In the genomic region with DNA sequence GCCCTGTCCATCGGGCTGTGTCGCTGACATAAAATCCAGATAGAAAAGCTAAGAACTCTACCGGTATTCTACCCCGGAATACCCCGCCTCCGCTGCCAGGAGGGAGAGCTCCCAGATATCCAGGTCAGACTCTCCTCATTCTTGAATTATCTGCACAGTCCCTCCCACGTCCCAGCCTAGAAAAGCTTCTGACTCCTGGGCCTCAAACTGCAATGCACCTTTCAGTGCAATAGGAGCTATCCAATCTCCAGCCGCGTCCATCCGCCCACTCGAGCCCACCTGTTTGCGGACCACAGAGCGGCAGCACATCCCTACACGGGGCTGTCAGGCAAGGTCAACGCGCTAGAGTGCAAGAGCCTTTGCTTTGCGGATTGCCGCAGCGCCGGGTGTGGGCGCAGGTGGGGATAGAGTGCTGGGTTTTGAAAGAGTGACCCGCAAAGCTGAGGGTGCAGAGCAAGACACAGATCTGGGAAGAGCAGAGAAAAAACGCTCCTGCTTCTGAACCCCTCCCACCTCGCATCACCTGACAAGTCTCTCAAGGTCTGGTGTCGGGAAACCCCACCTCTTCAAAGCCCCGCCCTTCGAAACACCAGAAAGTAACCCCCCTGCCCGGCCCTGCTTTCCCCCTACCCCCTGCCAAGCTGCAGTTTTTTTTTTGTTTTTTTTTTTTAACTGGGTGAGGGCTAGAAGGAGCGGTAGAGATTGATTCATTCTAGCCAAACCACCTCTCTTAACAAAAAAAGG, we compare ENCODE assay signal across 8 cellular contexts. TPM values are rescaled to one million over a fixed set of nuclear protein-coding genes. Genes with fewer than 3 reads are reported as not detected.
DNase-seq lines count a peak whose midpoint lies in the region; ATAC-seq and TF ChIP-seq lines count a peak whose summit lies in the region.

No MANE protein-coding gene starts in this region.

- H3K4me1 ChIP-seq in Panc1 (ENCODE audit: control insufficient read depth, insufficient read depth, low read length): peaks cover 26% of the 10 kb centered on the region
- H3K4me1 ChIP-seq in fibroblast of lung (ENCODE audit: control insufficient read depth, extremely low read depth, insufficient read depth, low read length): peaks cover 9% of the 10 kb centered on the region
- H3K4me1 ChIP-seq in stomach: peaks cover 22 to 73% (median 55%) of the 10 kb centered on the region in 4 donors

- TF ChIP-seq CTCF in GM12865 (IDR thresholded peaks at IDR 0.05; ENCODE audit: insufficient read depth, low read depth, low read length, missing control alignments): no peak
- no peak for TF ChIP-seq CTCF in Panc1 (IDR thresholded peaks at IDR 0.05)
- peak in 1 of 2 donors; percentile 6 for TF ChIP-seq CTCF in fibroblast of lung (conservative IDR thresholded peaks at IDR 0.05 in 1 of 2, IDR thresholded peaks at IDR 0.05 in 1 of 2; ENCODE audit: low read depth in 1 of 2, low read length in 2 of 2)
- no peak for TF ChIP-seq CTCF in natural killer cell (IDR thresholded peaks at IDR 0.05)
- no peak for TF ChIP-seq CTCF in stomach (IDR thresholded peaks at IDR 0.05)

- H3K36me3 ChIP-seq in Panc1 (ENCODE audit: control insufficient read depth, insufficient read depth, low read length) (no peaks in the 10 kb centered on the region; the same call in none of the 2 replicates), fibroblast of lung (ENCODE audit: control insufficient read depth, insufficient read depth, low read length) (peaks cover 5% of the 10 kb centered on the region), stomach (peaks cover 9 to 47% (median 41%) of the 10 kb centered on the region in 4 donors)

- no peak for TF ChIP-seq POLR2A in stomach (IDR thresholded peaks at IDR 0.05)

- peak overlapping the region; percentile 96 for H3K4me3 Mint-ChIP-seq in natural killer cell

- H3K9ac ChIP-seq in fibroblast of lung (ENCODE audit: insufficient read depth, low read length): peak overlapping the region; percentile 96

- no peaks in the 10 kb centered on the region for H3K27me3 ChIP-seq in Panc1 (ENCODE audit: control insufficient read depth, insufficient read depth, low read length)
- H3K27me3 ChIP-seq in fibroblast of lung (ENCODE audit: control insufficient read depth, insufficient read depth, low read length): no peaks in the 10 kb centered on the region
- no peaks in the 10 kb centered on the region for H3K27me3 ChIP-seq in stomach

- ATAC-seq in Panc1: peak; percentile 46
- peak; percentile 46 to 69 (median 49) for ATAC-seq in natural killer cell
- ATAC-seq in GM21381 (IDR thresholded peaks at IDR 0.05; ENCODE audit: unreplicated experiment): no peak

- H3K36me3 Mint-ChIP-seq in natural killer cell: no peaks in the 10 kb centered on the region

- DNase-seq in GM12865 (ENCODE audit: low read depth) (peak; percentile 87), Panc1 (ENCODE audit: low read depth, low spot score) (no peak), fibroblast of lung (ENCODE audit: low read depth in 2 of 2) (peak; percentile 57 to 80), natural killer cell (peak; percentile 75), stomach (peak; percentile 78)
- peak; percentile 86 for DNase-seq in Jurkat, Clone E6-1 (ENCODE audit: low read depth, low spot score)
- peak; percentile 56 to 72 for DNase-seq in activated T-helper 1 cell treated with anti-CD3 and anti-CD28 coated beads, Interleukin-2, amount 50 U/mL, for 16 hours (ENCODE audit: low read depth in 1 of 2, low spot score in 1 of 2)

- H4K20me1 ChIP-seq in fibroblast of lung (ENCODE audit: control insufficient read depth, extremely low read depth, insufficient read depth, low read length): no peaks in the 10 kb centered on the region

- no peaks in the 10 kb centered on the region for H3K27me3 Mint-ChIP-seq in natural killer cell (ENCODE audit: low read depth in 2 of 2)

- peaks cover 34% of the 10 kb centered on the region for H3K79me2 ChIP-seq in fibroblast of lung (ENCODE audit: control insufficient read depth, insufficient read depth, low read length)

- H3K4me1 Mint-ChIP-seq in natural killer cell: peaks cover 33 to 68% of the 10 kb centered on the region in 2 donors

- H3K4me3 ChIP-seq in GM12865 (ENCODE audit: low read depth, low read length): peak overlapping the region; percentile 87
- H3K4me3 ChIP-seq in Jurkat, Clone E6-1 (ENCODE audit: low read length): peak overlapping the region; percentile 89
- H3K4me3 ChIP-seq in Panc1 (ENCODE audit: low read depth in 2 of 2, low read length in 2 of 2): peak overlapping the region; percentile 91 to 92
- peak overlapping the region; percentile 70 to 97 (median 89) for H3K4me3 ChIP-seq in fibroblast of lung (replicated peaks in 1 of 4; ENCODE audit: control extremely low read depth in 1 of 4, insufficient read depth in 1 of 4, low read depth in 3 of 4, low read length in 4 of 4)
- peak overlapping the region; percentile 64 to 96 (median 76) for H3K4me3 ChIP-seq in stomach

- H3K9me3 ChIP-seq in Panc1 (ENCODE audit: control insufficient read depth, insufficient read depth, low read depth, low read length) (no peaks in the 10 kb centered on the region), fibroblast of lung (ENCODE audit: control insufficient read depth, insufficient read depth, low read depth, low read length) (no peaks in the 10 kb centered on the region), stomach (no peaks in the 10 kb centered on the region)

- H3K27ac ChIP-seq in Panc1 (ENCODE audit: low read length) (peak overlapping the region; percentile 99), fibroblast of lung (ENCODE audit: insufficient read depth, low read length) (peak overlapping the region; percentile 98), stomach (peak overlapping the region; percentile 91 to 97 (median 97))

- WGBS in stomach, 5 donors: 3 to 7% (median 5%) methylated on average over 20 to 29 of the region's 29 CpGs

- peak overlapping the region; percentile 98 to 99 for H3K27ac Mint-ChIP-seq in natural killer cell

- intact Hi-C loops in Panc1 (cut with micrococcal nuclease; ENCODE audit: unreplicated experiment) (no loop called here), natural killer cell (cut with micrococcal nuclease) (loop anchor here (2.0 kb wide), 2 partner anchors 14 to 106 kb away; a partner anchor contains a TSS), stomach (cut with DNase I; ENCODE audit: low total_unique reads) (no loop called here)

- H3K4me2 ChIP-seq in fibroblast of lung (ENCODE audit: extremely low read depth, insufficient read depth, low read length): peak overlapping the region; percentile 82

- H2AFZ ChIP-seq in fibroblast of lung (ENCODE audit: low read length): no peak overlapping the region

- H3K9me3 Mint-ChIP-seq in natural killer cell: no peaks in the 10 kb centered on the region

- no peak for TF ChIP-seq EP300 in stomach (IDR thresholded peaks at IDR 0.05)

- CTCF ChIA-PET in Panc1 (lab: Charles Lee): interaction anchor here (0.7 to 1.1 kb wide), 2 partner anchors 62 to 78 kb away, joined by 3 read pairs; no protein-coding TSS in a partner anchor

- BruUV-seq in Panc1 (replicated peaks; lab: Mats Ljungman, UMichigan): no TSS peak

- in situ Hi-C loops in Panc1 (cut with HindIII; ENCODE audit: low pct_unique_long_range_greater_than_20kb, low sequenced_read_pairs): no loop called here

- POLR2A ChIA-PET in Panc1 (lab: Charles Lee): interaction anchor here (0.6 to 1.1 kb wide), 3 partner anchors 15 to 1342 kb away, joined by 5 to 10 read pairs (median 5); no protein-coding TSS in a partner anchor

RNA-seq across cellular contexts. Expression of a gene that starts 1.3 kb away (rescaled TPM):
- 12.3 TPM for polyA plus RNA-seq in Jurkat, Clone E6-1 (2012; ENCODE audit: insufficient read depth, insufficient read length)
- 246 TPM for total RNA-seq in Panc1 (2021; ENCODE audit: unreplicated experiment)
- 167 TPM for polyA plus RNA-seq in Panc1 (2012; ENCODE audit: insufficient read length)
- total RNA-seq in fibroblast of lung: 38.8 and 56.0 TPM in 2 replicates
- polyA plus RNA-seq in fibroblast of lung: 50.3 and 55.4 TPM in 2 replicates
- 62.8 and 67.0 TPM in 2 replicates for polyA plus RNA-seq in fibroblast of lung (2012)
- polyA minus RNA-seq in fibroblast of lung (ENCODE audit: low replicate concordance): 94.8 and 117 TPM in 2 replicates
- total RNA-seq in natural killer cell: 100 to 1,000 TPM; 404 to 457 (median 446) TPM
- total RNA-seq in stomach: 100 to 1,000 TPM in 2 of 5 donors, 10 to 100 TPM in 3; 29.0 to 242 (median 59.5) TPM
- polyA plus RNA-seq in stomach: 10 to 100 TPM; 17.0 to 53.5 (median 37.5) TPM

RNA-seq across cellular contexts. Expression of a gene that starts 5.0 kb away (rescaled TPM):
- 11.4 TPM for polyA plus RNA-seq in Jurkat, Clone E6-1 (2012; ENCODE audit: insufficient read depth, insufficient read length)
- total RNA-seq in Panc1 (2021; ENCODE audit: unreplicated experiment): 16.0 TPM
- polyA plus RNA-seq in Panc1 (2012; ENCODE audit: insufficient read length): 16.4 TPM
- 23.6 and 31.2 TPM in 2 replicates for total RNA-seq in fibroblast of lung
- polyA plus RNA-seq in fibroblast of lung: 8.0 and 8.9 TPM in 2 replicates
- 12.0 and 14.8 TPM in 2 replicates for polyA plus RNA-seq in fibroblast of lung (2012)
- polyA minus RNA-seq in fibroblast of lung (ENCODE audit: low replicate concordance): 23.1 and 32.8 TPM in 2 replicates
- total RNA-seq in natural killer cell: 10 to 100 TPM; 20.4 to 34.0 (median 25.9) TPM
- 10 to 100 TPM in 4 of 5 donors, 1 to 10 TPM in 1; 1.2 to 45.2 (median 11.9) TPM for total RNA-seq in stomach
- 10 to 100 TPM in 2 of 3 donors, 1 to 10 TPM in 1; 9.8 to 11.8 (median 10.5) TPM for polyA plus RNA-seq in stomach

RNA-seq across cellular contexts. Expression of a gene that starts 10.2 kb away (rescaled TPM):
- polyA plus RNA-seq in Jurkat, Clone E6-1 (2012; ENCODE audit: insufficient read depth, insufficient read length): 135 TPM
- total RNA-seq in Panc1 (2021; ENCODE audit: unreplicated experiment): 77.6 TPM
- 81.1 TPM for polyA plus RNA-seq in Panc1 (2012; ENCODE audit: insufficient read length)
- total RNA-seq in fibroblast of lung: 32.4 and 66.4 TPM in 2 replicates
- polyA plus RNA-seq in fibroblast of lung: 32.4 and 58.4 TPM in 2 replicates
- 39.0 and 69.8 TPM in 2 replicates for polyA plus RNA-seq in fibroblast of lung (2012)
- polyA minus RNA-seq in fibroblast of lung (ENCODE audit: low replicate concordance): 90.0 and 108 TPM in 2 replicates
- 10 to 100 TPM; 50.7 to 76.7 (median 51.6) TPM for total RNA-seq in natural killer cell
- total RNA-seq in stomach: 100 to 1,000 TPM in 2 of 5 donors, 10 to 100 TPM in 3; 18.2 to 127 (median 59.8) TPM
- polyA plus RNA-seq in stomach: 10 to 100 TPM; 27.5 to 31.3 (median 27.5) TPM

RNA-seq across cellular contexts. Expression of a gene that starts 13.8 kb away (rescaled TPM):
- 26.3 TPM for polyA plus RNA-seq in Jurkat, Clone E6-1 (2012; ENCODE audit: insufficient read depth, insufficient read length)
- total RNA-seq in Panc1 (2021; ENCODE audit: unreplicated experiment) (84.4 TPM), fibroblast of lung (22.1 and 22.8 TPM in 2 replicates), natural killer cell (10 to 100 TPM; 80.7 to 91.4 (median 84.9) TPM), stomach (100 to 1,000 TPM in 1 of 5 donors, 10 to 100 TPM in 4; 10.4 to 103 (median 52.7) TPM)
- 102 TPM for polyA plus RNA-seq in Panc1 (2012; ENCODE audit: insufficient read length)
- polyA plus RNA-seq in fibroblast of lung (17.4 and 20.5 TPM in 2 replicates), stomach (100 to 1,000 TPM in 1 of 3 donors, 10 to 100 TPM in 2; 37.4 to 112 (median 44.3) TPM)
- polyA plus RNA-seq in fibroblast of lung (2012): 20.2 and 26.1 TPM in 2 replicates
- polyA minus RNA-seq in fibroblast of lung (ENCODE audit: low replicate concordance): 54.9 and 57.4 TPM in 2 replicates

RNA-seq across cellular contexts. Expression of a gene that starts 23.1 kb away (rescaled TPM):
- polyA plus RNA-seq in Jurkat, Clone E6-1 (2012; ENCODE audit: insufficient read depth, insufficient read length): 218 TPM
- 101 TPM for total RNA-seq in Panc1 (2021; ENCODE audit: unreplicated experiment)
- polyA plus RNA-seq in Panc1 (2012; ENCODE audit: insufficient read length): 127 TPM
- 39.8 and 43.1 TPM in 2 replicates for total RNA-seq in fibroblast of lung
- polyA plus RNA-seq in fibroblast of lung: 46.7 and 50.5 TPM in 2 replicates
- 88.3 and 89.0 TPM in 2 replicates for polyA plus RNA-seq in fibroblast of lung (2012)
- 0.71 and 5.1 TPM in 2 replicates for polyA minus RNA-seq in fibroblast of lung (ENCODE audit: low replicate concordance)
- 10 to 100 TPM; 19.2 to 26.5 (median 22.7) TPM for total RNA-seq in natural killer cell
- 10 to 100 TPM in 3 of 5 donors, 1 to 10 TPM in 1, not detected in 1; 9.7 to 32.9 (median 12.8) TPM for total RNA-seq in stomach
- polyA plus RNA-seq in stomach: 100 to 1,000 TPM; 117 to 265 (median 202) TPM
